Comparison of ENCODE assay signal across 27 cellular contexts in genomic region chr11:114314096-114314495, GRCh38. TPM values are rescaled to one million over a fixed set of nuclear protein-coding genes. Genes with fewer than 3 reads are reported as not detected.
"Had no signal": no experiment of that assay in that cellular context is flagged by ENCODE, and none has a peak within 500 bp of the region (broad histone marks: within the 10 kb centered on the region; RNA-seq: fewer than 3 reads in every experiment).

No MANE protein-coding gene starts in this region.

- H3K36me3 Mint-ChIP-seq: activated naive CD4-positive, alpha-beta T cell treated with anti-CD3 and anti-CD28 coated beads, Interleukin-2, amount 50 U/mL, for 24 hours; brain; natural killer cell treated with Interleukin-12 subunit alpha and Interleukin-12 subunit beta and Interleukin-15 and Interleukin-18, amount 100 ng/mL, for 72 hours; stimulated activated effector memory CD8-positive, alpha-beta T cell treated with anti-CD3 and anti-CD28 coated beads, Interleukin-12 subunit alpha, Interleukin-12 subunit beta, amount 100 ng/mL, for 72 hours; WTC11 had no signal

- H3K27ac Mint-ChIP-seq: activated CD4-positive, alpha-beta memory T cell treated with anti-CD3 and anti-CD28 coated beads, Interleukin-2, amount 10 ng/mL, durations not matched to agents 7 days and 5 days; activated CD4-positive, alpha-beta T cell treated with anti-CD3 and anti-CD28 coated beads, Interleukin-2, amount 10 ng/mL, durations not matched to agents 7 days and 5 days; activated naive CD4-positive, alpha-beta T cell treated with anti-CD3 and anti-CD28 coated beads, Interleukin-2, amount 50 U/mL, for 24 hours; activated naive CD8-positive, alpha-beta T cell treated with anti-CD3 and anti-CD28 coated beads, Interleukin-2, amount 50 U/mL, for 24 hours; activated T-cell treated with anti-CD3 and anti-CD28 coated beads, Interleukin-2, amount 50 U/mL, for 24 hours; brain; natural killer cell treated with Interleukin-12 subunit alpha and Interleukin-12 subunit beta and Interleukin-15 and Interleukin-18, amount 100 ng/mL, for 72 hours; stimulated activated effector memory CD8-positive, alpha-beta T cell treated with anti-CD3 and anti-CD28 coated beads, Interleukin-12 subunit alpha, Interleukin-12 subunit beta, amount 100 ng/mL, for 72 hours; stimulated activated naive CD8-positive, alpha-beta T cell treated with anti-CD3 and anti-CD28 coated beads, Interleukin-15, Interleukin-2, amounts not matched to agents 100 ng/mL and 50 ng/mL, for 24 hours; WTC11 had no signal

- H3K9me3 Mint-ChIP-seq: activated CD4-positive, alpha-beta memory T cell treated with anti-CD3 and anti-CD28 coated beads, Interleukin-2, amount 10 ng/mL, durations not matched to agents 7 days and 5 days; activated CD4-positive, alpha-beta T cell treated with anti-CD3 and anti-CD28 coated beads, Interleukin-2, amount 10 ng/mL, durations not matched to agents 7 days and 5 days; activated naive CD4-positive, alpha-beta T cell treated with anti-CD3 and anti-CD28 coated beads, Interleukin-2, amount 50 U/mL, for 24 hours; activated naive CD8-positive, alpha-beta T cell treated with anti-CD3 and anti-CD28 coated beads, Interleukin-2, amount 50 U/mL, for 24 hours; activated T-cell treated with anti-CD3 and anti-CD28 coated beads, Interleukin-2, amount 50 U/mL, for 24 hours; natural killer cell treated with Interleukin-12 subunit alpha and Interleukin-12 subunit beta and Interleukin-15 and Interleukin-18, amount 100 ng/mL, for 72 hours; stimulated activated effector memory CD8-positive, alpha-beta T cell treated with anti-CD3 and anti-CD28 coated beads, Interleukin-12 subunit alpha, Interleukin-12 subunit beta, amount 100 ng/mL, for 72 hours; stimulated activated naive CD8-positive, alpha-beta T cell treated with anti-CD3 and anti-CD28 coated beads, Interleukin-15, Interleukin-2, amounts not matched to agents 100 ng/mL and 50 ng/mL, for 24 hours had no signal

- H3K27me3 ChIP-seq: left lung, upper lobe of left lung, vagina had no signal

- H3K4me3 ChIP-seq: left lung, lung, mucosa of descending colon, upper lobe of left lung, vagina had no signal

- ATAC-seq: activated naive CD8-positive, alpha-beta T cell treated with anti-CD3 and anti-CD28 coated beads, Interleukin-2, amount 50 U/mL, for 24 hours; left lung; mucosa of descending colon; natural killer cell treated with Interleukin-12 subunit alpha and Interleukin-12 subunit beta and Interleukin-15 and Interleukin-18, amount 100 ng/mL, for 72 hours; sciatic nerve; stimulated activated effector memory CD8-positive, alpha-beta T cell treated with anti-CD3 and anti-CD28 coated beads, Interleukin-12 subunit alpha, Interleukin-12 subunit beta, amount 100 ng/mL, for 72 hours; WTC11 had no signal

- H3K9me3 ChIP-seq: left lung, mucosa of descending colon, upper lobe of left lung, vagina had no signal

- DNase-seq: activated CD4-positive, alpha-beta memory T cell treated with anti-CD3 and anti-CD28 coated beads, Interleukin-2, amount 10 ng/mL, durations not matched to agents 7 days and 5 days; activated CD4-positive, alpha-beta T cell treated with anti-CD3 and anti-CD28 coated beads for 1 hour; activated CD4-positive, alpha-beta T cell treated with anti-CD3 and anti-CD28 coated beads, Interleukin-2, amount 10 ng/mL, durations not matched to agents 7 days and 5 days; activated CD8-positive, alpha-beta memory T cell treated with anti-CD3 and anti-CD28 coated beads, Interleukin-2, amount 50 U/mL, for 48 hours; activated naive CD8-positive, alpha-beta T cell treated with anti-CD3 and anti-CD28 coated beads, Interleukin-2, amount 50 U/mL, for 24 hours; activated T-cell treated with anti-CD3 and anti-CD28 coated beads, Interleukin-2, amount 50 U/mL, for 24 hours; anterior cingulate cortex; caudate nucleus; cortex of kidney; kidney glomerular epithelial cell; left lung; mucosa of descending colon; small intestine; stimulated activated CD4-positive, alpha-beta T cell treated with anti-CD3 and anti-CD28 coated beads, Interleukin-4, amount 100 ng/mL, for 24 hours; T-helper 2 cell; upper lobe of left lung had no signal

- FAIRE-seq: endothelial cell of umbilical vein, frontal cortex, small intestine had no signal

- H3K4me3 Mint-ChIP-seq: activated CD4-positive, alpha-beta memory T cell treated with anti-CD3 and anti-CD28 coated beads, Interleukin-2, amount 10 ng/mL, durations not matched to agents 7 days and 5 days; activated CD4-positive, alpha-beta T cell treated with anti-CD3 and anti-CD28 coated beads, Interleukin-2, amount 10 ng/mL, durations not matched to agents 7 days and 5 days; activated naive CD4-positive, alpha-beta T cell treated with anti-CD3 and anti-CD28 coated beads, Interleukin-2, amount 50 U/mL, for 24 hours; activated naive CD8-positive, alpha-beta T cell treated with anti-CD3 and anti-CD28 coated beads, Interleukin-2, amount 50 U/mL, for 24 hours; activated T-cell treated with anti-CD3 and anti-CD28 coated beads, Interleukin-2, amount 50 U/mL, for 24 hours; brain; natural killer cell treated with Interleukin-12 subunit alpha and Interleukin-12 subunit beta and Interleukin-15 and Interleukin-18, amount 100 ng/mL, for 72 hours; stimulated activated effector memory CD8-positive, alpha-beta T cell treated with anti-CD3 and anti-CD28 coated beads, Interleukin-12 subunit alpha, Interleukin-12 subunit beta, amount 100 ng/mL, for 72 hours; stimulated activated naive CD8-positive, alpha-beta T cell treated with anti-CD3 and anti-CD28 coated beads, Interleukin-15, Interleukin-2, amounts not matched to agents 100 ng/mL and 50 ng/mL, for 24 hours; WTC11 had no signal

- H3K27ac ChIP-seq: left lung, vagina had no signal

RNA-seq across cellular contexts. Expression of gene NNMT, which starts 17.9 kb away (rescaled TPM):
- total RNA-seq: activated CD4-positive, alpha-beta memory T cell treated with anti-CD3 and anti-CD28 coated beads, Interleukin-2, amount 10 ng/mL, durations not matched to agents 7 days and 5 days; activated CD4-positive, alpha-beta T cell treated with anti-CD3 and anti-CD28 coated beads, Interleukin-2, amount 10 ng/mL, durations not matched to agents 7 days and 5 days; natural killer cell treated with Interleukin-12 subunit alpha and Interleukin-12 subunit beta and Interleukin-15 and Interleukin-18, amount 100 ng/mL, for 72 hours had no signal
